ENCODE assay signal across 1 cellular context in the genomic region with DNA sequence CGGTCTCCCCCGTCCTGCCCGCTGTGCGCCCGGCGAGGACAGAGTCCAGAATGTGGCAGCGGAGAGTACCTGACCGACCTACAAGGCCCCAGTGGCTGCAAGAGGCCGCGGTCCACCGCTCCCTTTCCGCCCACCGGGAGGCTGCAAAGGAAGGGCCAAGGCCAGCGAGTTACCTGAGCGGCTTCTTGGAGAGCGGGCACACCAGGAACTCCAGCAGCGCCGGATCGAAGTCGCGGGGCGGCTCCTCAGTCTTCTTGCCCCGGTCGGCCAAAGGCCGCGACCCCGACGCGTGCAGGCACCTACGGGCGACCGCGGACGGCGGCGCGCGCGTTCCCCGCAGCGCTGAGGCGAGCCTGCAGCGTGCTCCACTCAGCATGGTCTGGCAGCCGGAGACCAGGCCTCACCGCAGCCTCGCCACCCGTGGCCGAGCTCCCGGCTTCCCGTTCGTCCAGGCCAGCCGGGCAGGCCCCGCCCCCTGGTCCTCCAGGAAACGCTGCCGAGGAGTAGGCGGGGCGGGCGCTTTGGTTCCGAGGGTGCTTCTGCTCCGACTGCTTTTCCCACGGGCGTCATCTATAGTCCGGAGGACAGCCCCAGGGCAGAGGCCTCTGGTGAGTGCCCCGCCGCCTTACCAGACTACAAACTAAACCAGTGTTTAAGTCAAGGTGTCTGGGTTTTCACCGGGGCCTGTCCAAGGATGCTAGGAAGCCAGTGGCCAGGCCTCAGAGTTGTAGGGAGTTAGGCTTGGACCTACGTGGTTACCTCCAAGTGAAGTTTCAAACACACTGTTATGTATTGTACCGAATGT.
TF ChIP-seq lines count a peak whose summit lies in the region.

Gene PYURF, minus strand, starts transcription at position 452 of the 805 bp plus-strand sequence. Its CDS starts 76 bp downstream, at position 376.

TF ChIP-seq in GM12878, 131 proteins besides CTCF, POLR2A, EP300 and RAD21 (continued from another document and continues in another):
- peak; percentile 45 for TF ChIP-seq SP1 (IDR thresholded peaks at IDR 0.05; ENCODE audit: low read depth, low read length)
- TF ChIP-seq, protein P1, sequence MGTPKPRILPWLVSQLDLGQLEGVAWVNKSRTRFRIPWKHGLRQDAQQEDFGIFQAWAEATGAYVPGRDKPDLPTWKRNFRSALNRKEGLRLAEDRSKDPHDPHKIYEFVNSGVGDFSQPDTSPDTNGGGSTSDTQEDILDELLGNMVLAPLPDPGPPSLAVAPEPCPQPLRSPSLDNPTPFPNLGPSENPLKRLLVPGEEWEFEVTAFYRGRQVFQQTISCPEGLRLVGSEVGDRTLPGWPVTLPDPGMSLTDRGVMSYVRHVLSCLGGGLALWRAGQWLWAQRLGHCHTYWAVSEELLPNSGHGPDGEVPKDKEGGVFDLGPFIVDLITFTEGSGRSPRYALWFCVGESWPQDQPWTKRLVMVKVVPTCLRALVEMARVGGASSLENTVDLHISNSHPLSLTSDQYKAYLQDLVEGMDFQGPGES (IDR thresholded peaks at IDR 0.05), result no peak
- TF ChIP-seq GATAD2B (conservative IDR thresholded peaks at IDR 0.05; ENCODE audit: low read depth), result peak; percentile 97
- TF ChIP-seq IRF4 (IDR thresholded peaks at IDR 0.05; ENCODE audit: low read depth, low read length), result no peak
- no peak for TF ChIP-seq SREBF2 (IDR thresholded peaks at IDR 0.05; ENCODE audit: low read length)
- TF ChIP-seq, protein P2, sequence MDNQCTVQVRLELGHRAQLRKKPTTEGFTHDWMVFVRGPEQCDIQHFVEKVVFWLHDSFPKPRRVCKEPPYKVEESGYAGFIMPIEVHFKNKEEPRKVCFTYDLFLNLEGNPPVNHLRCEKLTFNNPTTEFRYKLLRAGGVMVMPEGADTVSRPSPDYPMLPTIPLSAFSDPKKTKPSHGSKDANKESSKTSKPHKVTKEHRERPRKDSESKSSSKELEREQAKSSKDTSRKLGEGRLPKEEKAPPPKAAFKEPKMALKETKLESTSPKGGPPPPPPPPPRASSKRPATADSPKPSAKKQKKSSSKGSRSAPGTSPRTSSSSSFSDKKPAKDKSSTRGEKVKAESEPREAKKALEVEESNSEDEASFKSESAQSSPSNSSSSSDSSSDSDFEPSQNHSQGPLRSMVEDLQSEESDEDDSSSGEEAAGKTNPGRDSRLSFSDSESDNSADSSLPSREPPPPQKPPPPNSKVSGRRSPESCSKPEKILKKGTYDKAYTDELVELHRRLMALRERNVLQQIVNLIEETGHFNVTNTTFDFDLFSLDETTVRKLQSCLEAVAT (IDR thresholded peaks at IDR 0.05), result peak; percentile 21; the same call in 1 of the 2 replicates
- TF ChIP-seq MEF2A (IDR thresholded peaks at IDR 0.05; ENCODE audit: insufficient read depth, low read depth, low read length), result 0 out of 2 replicates have a peak, but pooled peaks have one; percentile 9
- TF ChIP-seq LARP7 (IDR thresholded peaks at IDR 0.05), result peak; percentile 79
- 0 out of 2 replicates have a peak, but pooled peaks have one; percentile 47 for TF ChIP-seq RCOR1 (conservative IDR thresholded peaks at IDR 0.05; ENCODE audit: low read depth, low read length)
- TF ChIP-seq BHLHE40 (IDR thresholded peaks at IDR 0.05; ENCODE audit: borderline replicate concordance in 1 of 2, low read depth in 2 of 2, low read length in 1 of 2), result peak; percentile 41 to 93; a peak in 3 of 4 replicates
- TF ChIP-seq, protein P3, sequence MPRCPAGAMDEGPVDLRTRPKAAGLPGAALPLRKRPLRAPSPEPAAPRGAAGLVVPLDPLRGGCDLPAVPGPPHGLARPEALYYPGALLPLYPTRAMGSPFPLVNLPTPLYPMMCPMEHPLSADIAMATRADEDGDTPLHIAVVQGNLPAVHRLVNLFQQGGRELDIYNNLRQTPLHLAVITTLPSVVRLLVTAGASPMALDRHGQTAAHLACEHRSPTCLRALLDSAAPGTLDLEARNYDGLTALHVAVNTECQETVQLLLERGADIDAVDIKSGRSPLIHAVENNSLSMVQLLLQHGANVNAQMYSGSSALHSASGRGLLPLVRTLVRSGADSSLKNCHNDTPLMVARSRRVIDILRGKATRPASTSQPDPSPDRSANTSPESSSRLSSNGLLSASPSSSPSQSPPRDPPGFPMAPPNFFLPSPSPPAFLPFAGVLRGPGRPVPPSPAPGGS (IDR thresholded peaks at IDR 0.05; ENCODE audit: borderline replicate concordance, insufficient read depth, low read depth, low read length, poor library complexity, severe bottlenecking), result no peak
- TF ChIP-seq HDAC6 (IDR thresholded peaks at IDR 0.05; ENCODE audit: unreplicated experiment), result peak; percentile 76
- no peak for TF ChIP-seq SMAD1 (IDR thresholded peaks at IDR 0.05; ENCODE audit: low read depth, partially characterized antibody)
- peak; percentile 69 for TF ChIP-seq RELB (IDR thresholded peaks at IDR 0.05; ENCODE audit: low read depth)
- TF ChIP-seq, protein P4, sequence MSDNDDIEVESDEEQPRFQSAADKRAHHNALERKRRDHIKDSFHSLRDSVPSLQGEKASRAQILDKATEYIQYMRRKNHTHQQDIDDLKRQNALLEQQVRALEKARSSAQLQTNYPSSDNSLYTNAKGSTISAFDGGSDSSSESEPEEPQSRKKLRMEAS (IDR thresholded peaks at IDR 0.05; ENCODE audit: low read depth, low read length), result peak; percentile 68
- TF ChIP-seq ASH2L (IDR thresholded peaks at IDR 0.05; ENCODE audit: borderline replicate concordance, low read depth), result 0 out of 2 replicates have a peak, but pooled peaks have one; percentile 46
- TF ChIP-seq, protein P5, sequence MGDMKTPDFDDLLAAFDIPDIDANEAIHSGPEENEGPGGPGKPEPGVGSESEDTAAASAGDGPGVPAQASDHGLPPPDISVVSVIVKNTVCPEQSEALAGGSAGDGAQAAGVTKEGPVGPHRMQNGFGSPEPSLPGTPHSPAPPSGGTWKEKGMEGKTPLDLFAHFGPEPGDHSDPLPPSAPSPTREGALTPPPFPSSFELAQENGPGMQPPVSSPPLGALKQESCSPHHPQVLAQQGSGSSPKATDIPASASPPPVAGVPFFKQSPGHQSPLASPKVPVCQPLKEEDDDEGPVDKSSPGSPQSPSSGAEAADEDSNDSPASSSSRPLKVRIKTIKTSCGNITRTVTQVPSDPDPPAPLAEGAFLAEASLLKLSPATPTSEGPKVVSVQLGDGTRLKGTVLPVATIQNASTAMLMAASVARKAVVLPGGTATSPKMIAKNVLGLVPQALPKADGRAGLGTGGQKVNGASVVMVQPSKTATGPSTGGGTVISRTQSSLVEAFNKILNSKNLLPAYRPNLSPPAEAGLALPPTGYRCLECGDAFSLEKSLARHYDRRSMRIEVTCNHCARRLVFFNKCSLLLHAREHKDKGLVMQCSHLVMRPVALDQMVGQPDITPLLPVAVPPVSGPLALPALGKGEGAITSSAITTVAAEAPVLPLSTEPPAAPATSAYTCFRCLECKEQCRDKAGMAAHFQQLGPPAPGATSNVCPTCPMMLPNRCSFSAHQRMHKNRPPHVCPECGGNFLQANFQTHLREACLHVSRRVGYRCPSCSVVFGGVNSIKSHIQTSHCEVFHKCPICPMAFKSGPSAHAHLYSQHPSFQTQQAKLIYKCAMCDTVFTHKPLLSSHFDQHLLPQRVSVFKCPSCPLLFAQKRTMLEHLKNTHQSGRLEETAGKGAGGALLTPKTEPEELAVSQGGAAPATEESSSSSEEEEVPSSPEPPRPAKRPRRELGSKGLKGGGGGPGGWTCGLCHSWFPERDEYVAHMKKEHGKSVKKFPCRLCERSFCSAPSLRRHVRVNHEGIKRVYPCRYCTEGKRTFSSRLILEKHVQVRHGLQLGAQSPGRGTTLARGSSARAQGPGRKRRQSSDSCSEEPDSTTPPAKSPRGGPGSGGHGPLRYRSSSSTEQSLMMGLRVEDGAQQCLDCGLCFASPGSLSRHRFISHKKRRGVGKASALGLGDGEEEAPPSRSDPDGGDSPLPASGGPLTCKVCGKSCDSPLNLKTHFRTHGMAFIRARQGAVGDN (IDR thresholded peaks at IDR 0.05), result peak; percentile 80
- peak; percentile 63 for TF ChIP-seq NR2C1 (IDR thresholded peaks at IDR 0.05)
- peak; percentile 75; the same call in 1 of the 2 replicates for TF ChIP-seq TAF1 (IDR thresholded peaks at IDR 0.05; ENCODE audit: borderline replicate concordance, low read depth, low read length)
- TF ChIP-seq SMAD5 (IDR thresholded peaks at IDR 0.05; ENCODE audit: low read depth), result peak; percentile 57; the same call in 1 of the 2 replicates
- TF ChIP-seq ZBTB40 (IDR thresholded peaks at IDR 0.05; ENCODE audit: borderline replicate concordance), result peak; percentile 85
- TF ChIP-seq SIX5 (IDR thresholded peaks at IDR 0.05; ENCODE audit: low read depth, low read length, severe bottlenecking), result no peak
- no peak for TF ChIP-seq NRF1 (conservative IDR thresholded peaks at IDR 0.05; ENCODE audit: low read depth, low read length)
- TF ChIP-seq ZBTB11 (CRISPR knock-in tag; IDR thresholded peaks at IDR 0.05), result peak; percentile 87
- TF ChIP-seq SMARCA5 (IDR thresholded peaks at IDR 0.05), result peak; percentile 74
- TF ChIP-seq POLR2AphosphoS2 (IDR thresholded peaks at IDR 0.05; ENCODE audit: low read depth, low read length), result peak; percentile 71; the same call in 1 of the 2 replicates
- peak; percentile 41; the same call in 1 of the 2 replicates for TF ChIP-seq NBN (IDR thresholded peaks at IDR 0.05)
- peak in 1 of 2 experiments; percentile 64; a peak in 1 of 3 replicates for TF ChIP-seq EGR1 (IDR thresholded peaks at IDR 0.05; ENCODE audit: borderline replicate concordance in 1 of 2, low read depth in 2 of 2, low read length in 2 of 2)
- TF ChIP-seq CREM (IDR thresholded peaks at IDR 0.05; ENCODE audit: low read depth), result peak; percentile 38
- TF ChIP-seq TCF12 (IDR thresholded peaks at IDR 0.05; ENCODE audit: low read depth, low read length), result no peak
- peak; percentile 35 for TF ChIP-seq RELA (IDR thresholded peaks at IDR 0.05; ENCODE audit: borderline replicate concordance, partially characterized antibody)
- peak; percentile 75 for TF ChIP-seq POLR2AphosphoS5 (IDR thresholded peaks at IDR 0.05; ENCODE audit: low read length)
- 0 out of 2 replicates have a peak, but pooled peaks have one; percentile 6 for TF ChIP-seq TBL1XR1 (IDR thresholded peaks at IDR 0.05; ENCODE audit: low read depth, low read length)
- TF ChIP-seq YY1 (IDR thresholded peaks at IDR 0.05; ENCODE audit: low read depth, low read length), result peak; percentile 66; the same call in 1 of the 2 replicates
